ENCODE assay signal across 12 cellular contexts in the genomic region with DNA sequence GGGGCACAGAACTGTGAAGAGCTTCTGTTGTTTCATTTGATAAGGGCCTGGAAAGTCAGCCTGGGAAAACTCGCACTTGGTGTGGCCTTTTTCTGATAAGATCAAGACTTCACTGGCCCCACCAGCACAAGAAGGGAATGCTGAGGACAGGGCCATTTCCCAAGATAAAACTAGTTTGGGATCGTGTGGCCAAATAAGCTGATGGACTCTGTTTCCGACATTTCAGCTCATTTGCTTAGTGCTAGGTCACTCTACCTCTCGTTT.
DNase-seq lines count a peak whose midpoint lies in the region; ATAC-seq and TF ChIP-seq lines count a peak whose summit lies in the region.
"Had no signal": no experiment of that assay in that cellular context is flagged by ENCODE, and none has a peak within 500 bp of the region (broad histone marks: within the 10 kb centered on the region; RNA-seq: fewer than 3 reads in every experiment).

No MANE protein-coding gene starts in this region.

- TF ChIP-seq CTCF in right atrium auricular region (IDR thresholded peaks at IDR 0.05) (no peak), endodermal cell (conservative IDR thresholded peaks at IDR 0.05) (no peak)

- no peaks in the 10 kb centered on the region for H3K9me3 Mint-ChIP-seq in endodermal cell

- H3K27me3 Mint-ChIP-seq in endodermal cell (ENCODE audit: insufficient read depth): no peaks in the 10 kb centered on the region
- H3K27me3 Mint-ChIP-seq: CD4-positive, CD25-positive, alpha-beta regulatory T cell; IgD-negative memory B cell had no signal

- DNase-seq in right atrium auricular region (ENCODE audit: low spot score): no peak
- no peak for DNase-seq in Right ventricle myocardium inferior (ENCODE audit: missing footprints)
- DNase-seq in endodermal cell: peak; percentile 64
- DNase-seq in neuronal stem cell (ENCODE audit: low spot score): no peak
- DNase-seq in G401 (ENCODE audit: low spot score): no peak
- DNase-seq: ACHN; CD4-positive, CD25-positive, alpha-beta regulatory T cell; KG1 had no signal

- H2BK120ac ChIP-seq in neuronal stem cell (ENCODE audit: low read depth, low read length): no peak overlapping the region

- no peak overlapping the region for H4K8ac ChIP-seq in neuronal stem cell (ENCODE audit: low read depth, low read length)

- peaks cover 31% of the 10 kb centered on the region for H3K4me1 Mint-ChIP-seq in endodermal cell
- H3K4me1 Mint-ChIP-seq: CD4-positive, CD25-positive, alpha-beta regulatory T cell; IgD-negative memory B cell had no signal

- H3K4me3 ChIP-seq in right atrium auricular region (no peak overlapping the region), endodermal cell (ENCODE audit: low read length) (no peak overlapping the region), neuronal stem cell (ENCODE audit: low read length in 2 of 2) (no peak overlapping the region)
- H3K4me3 ChIP-seq: BLaER1 treated with 17β-estradiol and CSF1 and Interleukin-3, amounts not matched to agents 10 nM and 100 nM had no signal

- no peak overlapping the region for H3K27ac Mint-ChIP-seq in endodermal cell
- H3K27ac Mint-ChIP-seq: CD4-positive, CD25-positive, alpha-beta regulatory T cell; IgD-negative memory B cell had no signal

- no peaks in the 10 kb centered on the region for H3K36me3 Mint-ChIP-seq in endodermal cell (ENCODE audit: low read depth)
- H3K36me3 Mint-ChIP-seq: IgD-negative memory B cell had no signal

- in situ Hi-C loops in G401 (cut with HindIII; ENCODE audit: low sequenced_read_pairs): no loop called here

- peak overlapping the region; percentile 4 for H2AFZ ChIP-seq in neuronal stem cell (ENCODE audit: low read length)

- no peak overlapping the region for H3K4ac ChIP-seq in neuronal stem cell (ENCODE audit: low read length)

- H3K4me2 ChIP-seq in neuronal stem cell (ENCODE audit: insufficient read depth, low read length, poor library complexity, severe bottlenecking): no peak overlapping the region

- peaks cover 9% of the 10 kb centered on the region for H3K36me3 ChIP-seq in right atrium auricular region
- H3K36me3 ChIP-seq in endodermal cell (ENCODE audit: control insufficient read depth, insufficient read depth, low read length): no peaks in the 10 kb centered on the region
- H3K36me3 ChIP-seq in neuronal stem cell (replicated peaks in 1 of 2; ENCODE audit: control insufficient read depth in 2 of 2, insufficient read depth in 2 of 2, low read length in 2 of 2): no peaks in the 10 kb centered on the region
- H3K36me3 ChIP-seq: BLaER1 treated with 17β-estradiol and CSF1 and Interleukin-3, amounts not matched to agents 10 nM and 100 nM had no signal

- H2BK5ac ChIP-seq in neuronal stem cell (ENCODE audit: low read length): no peak overlapping the region

- ATAC-seq in Right ventricle myocardium inferior (no peak), GM18907 (IDR thresholded peaks at IDR 0.05; ENCODE audit: unreplicated experiment) (no peak), GM18861 (IDR thresholded peaks at IDR 0.05; ENCODE audit: unreplicated experiment) (no peak)

- no peak overlapping the region for H3K14ac ChIP-seq in neuronal stem cell (ENCODE audit: low read length)

- H3K18ac ChIP-seq in neuronal stem cell (ENCODE audit: low read length): no peak overlapping the region

- no peak overlapping the region for H4K91ac ChIP-seq in neuronal stem cell (ENCODE audit: low read depth, low read length, poor library complexity)

- H3K27me3 ChIP-seq in right atrium auricular region: no peaks in the 10 kb centered on the region
- H3K27me3 ChIP-seq in endodermal cell (ENCODE audit: control insufficient read depth, insufficient read depth, low read length, poor library complexity, severe bottlenecking): no peaks in the 10 kb centered on the region
- H3K27me3 ChIP-seq in neuronal stem cell (ENCODE audit: control insufficient read depth in 3 of 3, insufficient read depth in 3 of 3, low read depth in 1 of 3, low read length in 3 of 3): no peaks in the 10 kb centered on the region
- H3K27me3 ChIP-seq: BLaER1 treated with 17β-estradiol and CSF1 and Interleukin-3, amounts not matched to agents 10 nM and 100 nM had no signal

- H3K9ac ChIP-seq in endodermal cell (ENCODE audit: extremely low read depth, low read length, poor library complexity, severe bottlenecking) (no peak overlapping the region), neuronal stem cell (ENCODE audit: low read depth, low read length, poor library complexity) (no peak overlapping the region)
- H3K9ac ChIP-seq: BLaER1 treated with 17β-estradiol and CSF1 and Interleukin-3, amounts not matched to agents 10 nM and 100 nM had no signal

- intact Hi-C loops in Right ventricle myocardium inferior (cut with DNase I): no loop called here

- H3K27ac ChIP-seq in right atrium auricular region (peak overlapping the region; percentile 53 to 61), endodermal cell (ENCODE audit: low read depth, low read length) (no peak overlapping the region), neuronal stem cell (replicated peaks; ENCODE audit: low read length) (no peak overlapping the region)
- H3K27ac ChIP-seq: BLaER1 treated with 17β-estradiol and CSF1 and Interleukin-3, amounts not matched to agents 10 nM and 100 nM had no signal

- no peaks in the 10 kb centered on the region for H3K9me3 ChIP-seq in right atrium auricular region
- no peaks in the 10 kb centered on the region for H3K9me3 ChIP-seq in endodermal cell (ENCODE audit: control insufficient read depth, low read length)
- H3K9me3 ChIP-seq in neuronal stem cell (replicated peaks in 1 of 2; ENCODE audit: control insufficient read depth in 2 of 2, insufficient read depth in 1 of 2, low read depth in 1 of 2, low read length in 2 of 2): no peaks in the 10 kb centered on the region
- H3K9me3 ChIP-seq: BLaER1 treated with 17β-estradiol and CSF1 and Interleukin-3, amounts not matched to agents 10 nM and 100 nM had no signal

- H3K4me3 Mint-ChIP-seq in endodermal cell: no peak overlapping the region
- H3K4me3 Mint-ChIP-seq: CD4-positive, CD25-positive, alpha-beta regulatory T cell; IgD-negative memory B cell had no signal

- H3K23ac ChIP-seq in neuronal stem cell (ENCODE audit: low read depth, low read length, poor library complexity): no peak overlapping the region

- peaks cover 0 to 25% of the 10 kb centered on the region in 2 donors for H3K4me1 ChIP-seq in right atrium auricular region
- peaks cover 19% of the 10 kb centered on the region for H3K4me1 ChIP-seq in endodermal cell (ENCODE audit: control insufficient read depth, insufficient read depth, low read length)
- H3K4me1 ChIP-seq in neuronal stem cell (ENCODE audit: control insufficient read depth in 2 of 2, insufficient read depth in 1 of 2, low read depth in 1 of 2, low read length in 2 of 2): peaks cover 4 to 11% of the 10 kb centered on the region in 2 donors

- no peak overlapping the region for H2BK15ac ChIP-seq in neuronal stem cell (ENCODE audit: low read length)

- H3K79me1 ChIP-seq in neuronal stem cell (ENCODE audit: low read depth, low read length): no peaks in the 10 kb centered on the region

- 85 to 89% methylated on average over 4 of the region's 4 CpGs for WGBS in endodermal cell (ENCODE audit: insufficient coverage in 1 of 2, insufficient read length in 1 of 2), 2 experiments
- no CpG with 5 or more reads among the region's 4 CpGs for WGBS in neuronal stem cell (ENCODE audit: extremely low coverage in 2 of 2, insufficient read length in 2 of 2, insufficient replicate concordance in 1 of 2), 2 donors

- no peak overlapping the region for H2BK12ac ChIP-seq in neuronal stem cell (ENCODE audit: low read length)

- no peak overlapping the region for H2AK5ac ChIP-seq in neuronal stem cell (ENCODE audit: low read depth, low read length)

Comparison
In these comparisons a context has a peak if more than half of its experiments do, and no peak if none do; other contexts are left out.
1. H3K27ac ChIP-seq: peak in right atrium auricular region (2 of 2); none in endodermal cell (single experiment) and neuronal stem cell (single experiment).